Comparison of ENCODE assay signal across 22 cellular contexts in genomic region chr9:136104488-136104800, GRCh38.
"Had no signal": no experiment of that assay in that cellular context is flagged by ENCODE, and none has a peak within 500 bp of the region (broad histone marks: within the 10 kb centered on the region; RNA-seq: fewer than 3 reads in every experiment).

No MANE protein-coding gene starts in this region.

- H3K27me3 ChIP-seq: adrenal gland, colonic mucosa, Peyer's patch, SJSA1 had no signal

- H3K36me3 ChIP-seq: adrenal gland, breast epithelium, colonic mucosa, Peyer's patch, SJSA1 had no signal

- H3K27ac Mint-ChIP-seq: activated CD4-positive, alpha-beta T cell treated with anti-CD3 and anti-CD28 coated beads, Interleukin-2, amount 10 ng/mL, durations not matched to agents 24 days and 14 days; activated naive CD4-positive, alpha-beta T cell treated with anti-CD3 and anti-CD28 coated beads for 36 hours; activated T-helper 17 cell treated with anti-CD3 and anti-CD28 coated beads, Interleukin-2, amount 50 U/mL, for 72 hours had no signal

- H3K9me3 ChIP-seq: adrenal gland, breast epithelium, colonic mucosa, Peyer's patch, SJSA1 had no signal

- H3K4me3 Mint-ChIP-seq: activated CD4-positive, alpha-beta T cell treated with anti-CD3 and anti-CD28 coated beads, Interleukin-2, amount 10 ng/mL, durations not matched to agents 24 days and 14 days; activated naive CD4-positive, alpha-beta T cell treated with anti-CD3 and anti-CD28 coated beads for 36 hours; activated naive CD8-positive, alpha-beta T cell treated with anti-CD3 and anti-CD28 coated beads, Interleukin-2, amount 10 ng/mL, durations not matched to agents 7 days and 5 days; activated T-helper 17 cell treated with anti-CD3 and anti-CD28 coated beads, Interleukin-2, amount 50 U/mL, for 72 hours had no signal

- H3K27ac ChIP-seq: colonic mucosa, SJSA1 had no signal

- DNase-seq: activated CD4-positive, alpha-beta T cell treated with anti-CD3 and anti-CD28 coated beads, Interleukin-2, amount 10 ng/mL, durations not matched to agents 24 days and 14 days; activated CD4-positive, alpha-beta T cell treated with anti-CD3 and anti-CD28 coated beads, Interleukin-2, amount 50 U/mL, for 48 hours; activated CD4-positive, CD25-positive, alpha-beta regulatory T cell treated with anti-CD3 and anti-CD28 coated beads, Interleukin-2, amount 50 U/mL, for 72 hours; activated gamma-delta T cell; activated naive CD4-positive, alpha-beta T cell treated with anti-CD3 and anti-CD28 coated beads for 36 hours; activated naive CD8-positive, alpha-beta T cell treated with anti-CD3 and anti-CD28 coated beads, Interleukin-2, amount 10 ng/mL, durations not matched to agents 7 days and 5 days; activated T-cell treated with anti-CD3 and anti-CD28 coated beads for 4 hours; activated T-cell treated with anti-CD3 and anti-CD28 coated beads, Interleukin-2, amount 50 U/mL, for 48 hours; adrenal gland; anterior cingulate cortex; caudate nucleus; NCI-H1092; NCI-H1930; NK-92 treated with Interleukin-12 subunit alpha and Interleukin-12 subunit beta, amount 100 ng/mL, for 24 hours; OCI-M1; Peyer's patch; SW 1271 had no signal

- ATAC-seq: activated T-helper 17 cell treated with anti-CD3 and anti-CD28 coated beads, Interleukin-2, amount 50 U/mL, for 72 hours; SK-N-SH treated with all-trans-retinoic acid at 6 μM for 48 hours had no signal

- H3K27me3 Mint-ChIP-seq: activated CD4-positive, alpha-beta T cell treated with anti-CD3 and anti-CD28 coated beads, Interleukin-2, amount 10 ng/mL, durations not matched to agents 24 days and 14 days; activated naive CD8-positive, alpha-beta T cell treated with anti-CD3 and anti-CD28 coated beads, Interleukin-2, amount 10 ng/mL, durations not matched to agents 7 days and 5 days; activated T-helper 17 cell treated with anti-CD3 and anti-CD28 coated beads, Interleukin-2, amount 50 U/mL, for 72 hours had no signal

- H3K9me3 Mint-ChIP-seq: activated CD4-positive, alpha-beta T cell treated with anti-CD3 and anti-CD28 coated beads, Interleukin-2, amount 10 ng/mL, durations not matched to agents 24 days and 14 days; activated naive CD4-positive, alpha-beta T cell treated with anti-CD3 and anti-CD28 coated beads for 36 hours; activated naive CD8-positive, alpha-beta T cell treated with anti-CD3 and anti-CD28 coated beads, Interleukin-2, amount 10 ng/mL, durations not matched to agents 7 days and 5 days; activated T-helper 17 cell treated with anti-CD3 and anti-CD28 coated beads, Interleukin-2, amount 50 U/mL, for 72 hours had no signal

- H3K36me3 Mint-ChIP-seq: activated naive CD8-positive, alpha-beta T cell treated with anti-CD3 and anti-CD28 coated beads, Interleukin-2, amount 10 ng/mL, durations not matched to agents 7 days and 5 days had no signal

- H3K4me3 ChIP-seq: adrenal gland, breast epithelium, colonic mucosa, Peyer's patch, SJSA1 had no signal
